31 cellular contexts compared by ENCODE assay signal in the genomic region with DNA sequence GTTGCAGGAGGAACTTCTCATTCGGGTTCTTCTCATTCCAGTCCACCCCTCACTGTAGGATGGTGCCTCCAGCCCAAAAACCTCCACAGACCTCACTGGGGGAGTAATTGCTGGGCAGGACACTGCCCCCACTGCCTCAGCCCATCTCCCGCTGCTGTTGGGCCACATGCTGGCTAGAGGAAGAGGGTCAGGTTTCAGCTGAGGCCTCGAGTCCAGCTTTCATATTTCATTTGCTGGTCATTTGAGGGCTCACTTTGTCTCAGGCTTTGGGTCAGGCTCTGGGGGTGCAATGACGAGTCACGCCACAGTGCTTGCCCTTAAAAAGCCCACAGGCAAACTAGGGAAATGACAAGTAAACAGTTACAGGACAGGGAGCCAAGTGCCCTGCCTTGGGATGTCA. TPM values are rescaled to one million over a fixed set of nuclear protein-coding genes. Genes with fewer than 3 reads are reported as not detected.
DNase-seq lines count a peak whose midpoint lies in the region; ATAC-seq and TF ChIP-seq lines count a peak whose summit lies in the region.
"Had no signal": no experiment of that assay in that cellular context is flagged by ENCODE, and none has a peak within 500 bp of the region (broad histone marks: within the 10 kb centered on the region; RNA-seq: fewer than 3 reads in every experiment).

No MANE protein-coding gene starts in this region.

- H3K4me1 Mint-ChIP-seq in endothelial cell (ENCODE audit: unreplicated experiment): peaks cover 36% of the 10 kb centered on the region
- H3K4me1 Mint-ChIP-seq: CD8-positive, alpha-beta memory T cell had no signal

- WGBS in trophoblast cell (ENCODE audit: extremely low coverage, insufficient coverage, insufficient read length): no CpG with 5 or more reads among the region's 5 CpGs
- WGBS in tibial nerve, 2 donors: 63 to 74% methylated on average over 5 of the region's 5 CpGs

- ATAC-seq in HG03565 (IDR thresholded peaks at IDR 0.05; ENCODE audit: unreplicated experiment): no peak
- ATAC-seq: activated T-cell treated with anti-CD3 and anti-CD28 coated beads, Interleukin-2, amount 50 U/mL, for 72 hours; gastrocnemius medialis; GM23338; psoas muscle had no signal

- H3K4me1 ChIP-seq in trophoblast cell (ENCODE audit: control insufficient read depth in 1 of 2, insufficient read depth in 2 of 2, low read length in 2 of 2): peaks cover 34 to 38% of the 10 kb centered on the region in 2 experiments
- peaks cover 0 to 24% (median 11%) of the 10 kb centered on the region in 4 donors for H3K4me1 ChIP-seq in tibial nerve

- no peak for TF ChIP-seq POLR2A in tibial nerve (IDR thresholded peaks at IDR 0.05)

- H3K9me3 Mint-ChIP-seq in endothelial cell (ENCODE audit: unreplicated experiment): no peaks in the 10 kb centered on the region
- H3K9me3 Mint-ChIP-seq: activated T-cell treated with anti-CD3 and anti-CD28 coated beads, Interleukin-2, amount 50 U/mL, for 72 hours; brain; CD8-positive, alpha-beta memory T cell; GM23338; HFFc6 had no signal

- H3K36me3 ChIP-seq in trophoblast cell (ENCODE audit: control insufficient read depth in 1 of 2, insufficient read depth in 2 of 2, low read length in 2 of 2): no peaks in the 10 kb centered on the region
- no peaks in the 10 kb centered on the region for H3K36me3 ChIP-seq in tibial nerve
- H3K36me3 ChIP-seq: BE2C, gastrocnemius medialis had no signal

- TF ChIP-seq CTCF in endothelial cell (IDR thresholded peaks at IDR 0.05; ENCODE audit: unreplicated experiment) (no peak), tibial nerve (IDR thresholded peaks at IDR 0.05) (no peak)

- peak overlapping the region; percentile 59 for H3K4me3 Mint-ChIP-seq in endothelial cell (ENCODE audit: unreplicated experiment)
- H3K4me3 Mint-ChIP-seq: activated T-cell treated with anti-CD3 and anti-CD28 coated beads, Interleukin-2, amount 50 U/mL, for 72 hours; brain; CD8-positive, alpha-beta memory T cell; GM23338; HFFc6 had no signal

- no peak overlapping the region for H2AK5ac ChIP-seq in trophoblast cell (ENCODE audit: low read length)

- TF ChIP-seq EP300 in Ishikawa (IDR thresholded peaks at IDR 0.05; ENCODE audit: borderline replicate concordance) (peak; percentile 46; the same call in 1 of the 2 replicates), tibial nerve (IDR thresholded peaks at IDR 0.05) (no peak)

- H3K79me2 ChIP-seq in trophoblast cell (ENCODE audit: control insufficient read depth, insufficient read depth, low read length, poor library complexity): no peaks in the 10 kb centered on the region
- H3K79me2 ChIP-seq: hepatocyte had no signal

- peak overlapping the region; percentile 22 for H4K91ac ChIP-seq in trophoblast cell (ENCODE audit: low read depth, low read length)

- H3K14ac ChIP-seq in trophoblast cell (ENCODE audit: low read length): no peak overlapping the region

- no peak overlapping the region for H3K9ac ChIP-seq in trophoblast cell (ENCODE audit: low read length)

- no peak overlapping the region for H3K23ac ChIP-seq in trophoblast cell (ENCODE audit: low read length)

- no peak overlapping the region for H2BK5ac ChIP-seq in trophoblast cell (ENCODE audit: low read depth, low read length, poor library complexity)

- no peak overlapping the region for H4K8ac ChIP-seq in trophoblast cell (ENCODE audit: low read depth, low read length)

- no peak overlapping the region for H3K27ac Mint-ChIP-seq in endothelial cell (ENCODE audit: unreplicated experiment)
- H3K27ac Mint-ChIP-seq: activated T-cell treated with anti-CD3 and anti-CD28 coated beads, Interleukin-2, amount 50 U/mL, for 72 hours; GM23338; HFFc6 had no signal

- H3K79me1 ChIP-seq in trophoblast cell (ENCODE audit: low read length): peaks cover 14% of the 10 kb centered on the region

- no peak overlapping the region for H2BK12ac ChIP-seq in trophoblast cell (ENCODE audit: low read length)

- no peak overlapping the region for H3K27ac ChIP-seq in trophoblast cell (ENCODE audit: low read depth, low read length)
- H3K27ac ChIP-seq in tibial nerve: peak overlapping the region in 1 of 4 donors; percentile 59
- H3K27ac ChIP-seq: hepatocyte had no signal

- H3K4me3 ChIP-seq in trophoblast cell (ENCODE audit: low read depth, low read length): no peak overlapping the region
- no peak overlapping the region for H3K4me3 ChIP-seq in tibial nerve
- H3K4me3 ChIP-seq: gastrocnemius medialis, GM23338, hepatocyte, psoas muscle had no signal

- peaks cover 17% of the 10 kb centered on the region for H3K27me3 Mint-ChIP-seq in endothelial cell (ENCODE audit: unreplicated experiment)

- H2BK120ac ChIP-seq in trophoblast cell (ENCODE audit: insufficient read depth, low read length, poor library complexity): no peak overlapping the region

- peaks cover 14% of the 10 kb centered on the region for H3K36me3 Mint-ChIP-seq in endothelial cell (ENCODE audit: low read depth, unreplicated experiment)
- H3K36me3 Mint-ChIP-seq: brain; CD8-positive, alpha-beta memory T cell had no signal

- H3K27me3 ChIP-seq in trophoblast cell (ENCODE audit: insufficient read depth, low read length) (no peaks in the 10 kb centered on the region), tibial nerve (no peaks in the 10 kb centered on the region)
- H3K27me3 ChIP-seq: BE2C, gastrocnemius medialis, hepatocyte had no signal

- no peak overlapping the region for H2AFZ ChIP-seq in trophoblast cell (ENCODE audit: insufficient read depth, low read length, poor library complexity)
- H2AFZ ChIP-seq: GM23338, hepatocyte had no signal

- no peak for TF ChIP-seq RAD21 in Ishikawa (IDR thresholded peaks at IDR 0.05; ENCODE audit: low read depth)

- no peak overlapping the region for H3K4ac ChIP-seq in trophoblast cell (ENCODE audit: low read depth, low read length)

- H3K18ac ChIP-seq in trophoblast cell (ENCODE audit: low read length): no peak overlapping the region

- DNase-seq in EH (ENCODE audit: low read depth) (peak; percentile 31), endothelial cell (ENCODE audit: low spot score) (no peak), trophoblast cell (no peak), SHP77 treated with DMSO at 0.1 percent for 48 hours (lab: John Stamatoyannopoulos, UW) (no peak), tibial nerve (ENCODE audit: low spot score in 2 of 2) (no peak), SIG-M5 (lab: John Stamatoyannopoulos, UW) (no peak)
- DNase-seq: activated CD4-positive, alpha-beta T cell treated with anti-CD3 and anti-CD28 coated beads, Interleukin-2, amount 50 U/mL, for 48 hours; activated CD4-positive, CD25-positive, alpha-beta regulatory T cell treated with anti-CD3 and anti-CD28 coated beads, Interleukin-2, amount 50 U/mL, for 72 hours; activated T-cell treated with anti-CD3 and anti-CD28 coated beads, Interleukin-2, amount 50 U/mL, for 72 hours; BE2C; CD8-positive, alpha-beta memory T cell; DMS 273 treated with DMSO at 0.1 percent for 48 hours; EL; gastrocnemius medialis; HFFc6; KBM-7; kidney glomerular epithelial cell; NCI-H1417; NCI-H2081; NCI-H226; NCI-H526 treated with DMSO at 0.1 percent for 48 hours; NK-92 treated with Interleukin-12 subunit alpha and Interleukin-12 subunit beta, amount 100 ng/mL, for 24 hours; psoas muscle; small intestine; stimulated activated naive CD4-positive, alpha-beta T cell treated with Interleukin-2 at 50 U/mL for 16 hours had no signal

- no peaks in the 10 kb centered on the region for H3K9me3 ChIP-seq in trophoblast cell (ENCODE audit: insufficient read depth, low read depth, low read length)
- no peaks in the 10 kb centered on the region for H3K9me3 ChIP-seq in tibial nerve
- H3K9me3 ChIP-seq: BE2C, gastrocnemius medialis, psoas muscle had no signal

- H4K12ac ChIP-seq in trophoblast cell (ENCODE audit: low read depth, low read length): no peak overlapping the region

- H3K4me2 ChIP-seq in trophoblast cell (ENCODE audit: low read length): no peak overlapping the region
- H3K4me2 ChIP-seq: GM23338, hepatocyte had no signal

TF ChIP-seq in Ishikawa, 13 proteins besides CTCF, POLR2A, EP300 and RAD21 (continues in another document):
- no peak for TF ChIP-seq EGR1 (IDR thresholded peaks at IDR 0.05)
- no peak for TF ChIP-seq USF1 (IDR thresholded peaks at IDR 0.05)
- TF ChIP-seq FOXM1 (IDR thresholded peaks at IDR 0.05; ENCODE audit: borderline replicate concordance, low read depth): no peak
- TF ChIP-seq MAX (IDR thresholded peaks at IDR 0.05): peak; percentile 50; the same call in 1 of the 2 replicates
- no peak for TF ChIP-seq CREB1 (IDR thresholded peaks at IDR 0.05; ENCODE audit: low read depth)
- TF ChIP-seq NFIC (IDR thresholded peaks at IDR 0.05): peak; percentile 16; the same call in 1 of the 2 replicates
- no peak for TF ChIP-seq TCF12 (IDR thresholded peaks at IDR 0.05; ENCODE audit: low read depth)

RNA-seq across cellular contexts. Expression of gene CDK18, which starts 9.3 kb away (rescaled TPM):
- total RNA-seq in endothelial cell (ENCODE audit: unreplicated experiment): 12.4 TPM
- 22.8 and 24.6 TPM in 2 replicates for polyA plus RNA-seq in trophoblast cell (2013)
- 10 to 100 TPM in 1 of 4 donors, 1 to 10 TPM in 3; 5.1 to 14.1 (median 7.5) TPM for total RNA-seq in tibial nerve

RNA-seq across cellular contexts. Expression of gene BLACAT1, which starts 57.9 kb away (rescaled TPM):
- total RNA-seq in endothelial cell (ENCODE audit: unreplicated experiment) (2.2 TPM), tibial nerve (under 1 TPM in 1 of 4 donors, not detected in 3; 0.44 TPM)
- polyA plus RNA-seq in trophoblast cell (2013): 2.8 TPM in 2 replicates
- total RNA-seq: fibroblast of lung, gastrocnemius medialis, HFFc6, psoas muscle had no signal
- polyA plus RNA-seq: CD8-positive, alpha-beta memory T cell; fibroblast of lung; psoas muscle had no signal
